Comparison of ENCODE assay signal across 8 cellular contexts in genomic region chr12:110698171-110698902, GRCh38. TPM values are rescaled to one million over a fixed set of nuclear protein-coding genes. Genes with fewer than 3 reads are reported as not detected.
A peak's percentile ranks its signal among the peaks of the same experiment; 100 is the strongest.
DNase-seq lines count a peak whose midpoint lies in the region; ATAC-seq and TF ChIP-seq lines count a peak whose summit lies in the region.

No MANE protein-coding gene starts in this region.

- H3K36me3 ChIP-seq in left ventricle myocardium inferior, result no peaks in the 10 kb centered on the region

- no peaks in the 10 kb centered on the region for H3K27me3 Mint-ChIP-seq in activated naive CD8-positive, alpha-beta T cell

- H3K27ac ChIP-seq in left ventricle myocardium inferior (replicated peaks), result peak overlapping the region; percentile 73

- H3K9me3 ChIP-seq in left ventricle myocardium inferior (replicated peaks), result no peaks in the 10 kb centered on the region

- H3K9me3 Mint-ChIP-seq in activated naive CD8-positive, alpha-beta T cell (ENCODE audit: low read depth), result no peaks in the 10 kb centered on the region

- ATAC-seq in GM21529 (IDR thresholded peaks at IDR 0.05; ENCODE audit: unreplicated experiment), result peak; percentile 93

- intact Hi-C loops in left ventricle myocardium inferior (cut with micrococcal nuclease), result no loop called here

- no peaks in the 10 kb centered on the region for H3K27me3 ChIP-seq in left ventricle myocardium inferior (ENCODE audit: low read depth)

- no peaks in the 10 kb centered on the region for H3K36me3 Mint-ChIP-seq in activated naive CD8-positive, alpha-beta T cell

- H3K4me1 Mint-ChIP-seq in activated naive CD8-positive, alpha-beta T cell (ENCODE audit: low read depth), result peaks cover 7% of the 10 kb centered on the region

- peaks cover 31% of the 10 kb centered on the region for H3K4me1 ChIP-seq in left ventricle myocardium inferior

- H3K27ac Mint-ChIP-seq in activated naive CD8-positive, alpha-beta T cell, result peak overlapping the region; percentile 76

- in situ Hi-C loops in KBM-7 (cut with MboI; ENCODE audit: low pct_unique_long_range_greater_than_20kb, low sequenced_read_pairs), result no loop called here

- peak; percentile 87 for TF ChIP-seq CTCF in left ventricle myocardium inferior (IDR thresholded peaks at IDR 0.05; ENCODE audit: borderline replicate concordance)

- DNase-seq in DMS153 treated with DMSO at 0.1 percent for 48 hours (lab: John Stamatoyannopoulos, UW; ENCODE audit: unreplicated experiment) (peak; percentile 51), KBM-7 (peak; percentile 94), SKM-1 treated with dmso at 0.1 percent for 144 hours (lab: John Stamatoyannopoulos, UW; ENCODE audit: unreplicated experiment) (peak; percentile 55), left ventricle myocardium inferior (peak; percentile 77), renal cortical epithelial cell (ENCODE audit: low read depth) (peak; percentile 75), dedifferentiated amniotic fluid mesenchymal stem cell (ENCODE audit: extremely low spot score) (no peak)

- peak overlapping the region; percentile 45 for H3K4me3 ChIP-seq in left ventricle myocardium inferior

- H3K4me3 Mint-ChIP-seq in activated naive CD8-positive, alpha-beta T cell, result no peak overlapping the region

RNA-seq across cellular contexts. Expression of gene HVCN1, which starts 9.4 kb away (rescaled TPM):
- total RNA-seq in left ventricle myocardium inferior, result 11.5 TPM
- total RNA-seq in renal cortical epithelial cell, result 0.35 and 0.50 TPM in 2 replicates

RNA-seq across cellular contexts. Expression of gene PPP1CC, which starts 44.4 kb away (rescaled TPM):
- total RNA-seq in left ventricle myocardium inferior (156 TPM), renal cortical epithelial cell (74.5 and 83.7 TPM in 2 replicates)
